Comparison of ENCODE assay signal across 32 cellular contexts in genomic region chr9:116243708-116244107, GRCh38.
"Had no signal": no experiment of that assay in that cellular context is flagged by ENCODE, and none has a peak within 500 bp of the region (broad histone marks: within the 10 kb centered on the region; RNA-seq: fewer than 3 reads in every experiment).

No MANE protein-coding gene starts in this region.

- H3K4me1 ChIP-seq: adrenal gland, ascending aorta, colonic mucosa, esophagus squamous epithelium, gastrocnemius medialis, heart left ventricle had no signal

- FAIRE-seq: bronchial epithelial cell, endometrium, endothelial cell of umbilical vein had no signal

- H3K27me3 Mint-ChIP-seq: activated CD8-positive, alpha-beta memory T cell treated with anti-CD3 and anti-CD28 coated beads, Interleukin-2, amount 10 ng/mL, durations not matched to agents 7 days and 5 days; activated naive CD4-positive, alpha-beta T cell treated with anti-CD3 and anti-CD28 coated beads, Interleukin-2, amount 50 U/mL, for 24 hours; activated naive CD8-positive, alpha-beta T cell treated with anti-CD3 and anti-CD28 coated beads for 36 hours; activated naive CD8-positive, alpha-beta T cell treated with anti-CD3 and anti-CD28 coated beads, Interleukin-2, amount 50 U/mL, for 24 hours; central memory CD8-positive, alpha-beta T cell had no signal

- H3K9me3 Mint-ChIP-seq: activated B cell treated with CpG ODN at 0.5 μM for 24 hours; activated CD4-positive, alpha-beta memory T cell treated with anti-CD3 and anti-CD28 coated beads for 36 hours; activated naive CD4-positive, alpha-beta T cell treated with anti-CD3 and anti-CD28 coated beads for 36 hours; activated naive CD8-positive, alpha-beta T cell treated with anti-CD3 and anti-CD28 coated beads, Interleukin-2, amount 50 U/mL, for 24 hours; activated T-helper 17 cell treated with anti-CD3 and anti-CD28 coated beads, Interleukin-2, amount 50 U/mL, for 72 hours had no signal

- H3K4me1 Mint-ChIP-seq: activated B cell treated with CpG ODN at 0.5 μM for 24 hours; activated CD8-positive, alpha-beta memory T cell treated with anti-CD3 and anti-CD28 coated beads, Interleukin-2, amount 10 ng/mL, durations not matched to agents 7 days and 5 days; activated naive CD4-positive, alpha-beta T cell treated with anti-CD3 and anti-CD28 coated beads, Interleukin-2, amount 50 U/mL, for 24 hours; activated naive CD8-positive, alpha-beta T cell treated with anti-CD3 and anti-CD28 coated beads for 36 hours; activated naive CD8-positive, alpha-beta T cell treated with anti-CD3 and anti-CD28 coated beads, Interleukin-2, amount 50 U/mL, for 24 hours; activated T-helper 17 cell treated with anti-CD3 and anti-CD28 coated beads, Interleukin-2, amount 50 U/mL, for 72 hours; central memory CD8-positive, alpha-beta T cell had no signal

- H3K4me3 Mint-ChIP-seq: activated B cell treated with CpG ODN at 0.5 μM for 24 hours; activated CD4-positive, alpha-beta memory T cell treated with anti-CD3 and anti-CD28 coated beads for 36 hours; activated CD8-positive, alpha-beta memory T cell treated with anti-CD3 and anti-CD28 coated beads, Interleukin-2, amount 10 ng/mL, durations not matched to agents 7 days and 5 days; activated CD8-positive, alpha-beta T cell treated with anti-CD3 and anti-CD28 coated beads, Interleukin-2, amount 10 ng/mL, durations not matched to agents 7 days and 5 days; activated naive CD4-positive, alpha-beta T cell treated with anti-CD3 and anti-CD28 coated beads for 36 hours; activated naive CD4-positive, alpha-beta T cell treated with anti-CD3 and anti-CD28 coated beads, Interleukin-2, amount 50 U/mL, for 24 hours; activated naive CD8-positive, alpha-beta T cell treated with anti-CD3 and anti-CD28 coated beads for 36 hours; activated naive CD8-positive, alpha-beta T cell treated with anti-CD3 and anti-CD28 coated beads, Interleukin-2, amount 50 U/mL, for 24 hours; activated T-helper 17 cell treated with anti-CD3 and anti-CD28 coated beads, Interleukin-2, amount 50 U/mL, for 72 hours; central memory CD8-positive, alpha-beta T cell had no signal

- H3K36me3 Mint-ChIP-seq: activated CD4-positive, alpha-beta memory T cell treated with anti-CD3 and anti-CD28 coated beads for 36 hours; activated CD8-positive, alpha-beta memory T cell treated with anti-CD3 and anti-CD28 coated beads, Interleukin-2, amount 10 ng/mL, durations not matched to agents 7 days and 5 days; activated naive CD4-positive, alpha-beta T cell treated with anti-CD3 and anti-CD28 coated beads, Interleukin-2, amount 50 U/mL, for 24 hours; activated naive CD8-positive, alpha-beta T cell treated with anti-CD3 and anti-CD28 coated beads for 36 hours had no signal

- H3K27ac ChIP-seq: adrenal gland, ascending aorta, brain microvascular endothelial cell, colonic mucosa, epithelial cell of prostate, esophagus squamous epithelium, gastrocnemius medialis, heart left ventricle, VCaP had no signal

- DNase-seq: activated B cell treated with CpG ODN at 0.5 μM for 24 hours; activated CD4-positive, alpha-beta memory T cell treated with anti-CD3 and anti-CD28 coated beads for 36 hours; activated CD4-positive, alpha-beta T cell treated with anti-CD3 and anti-CD28 coated beads for 48 hours; activated CD4-positive, alpha-beta T cell treated with anti-CD3 and anti-CD28 coated beads, Interleukin-2, amount 50 U/mL, for 1 hour; activated CD8-positive, alpha-beta memory T cell treated with anti-CD3 and anti-CD28 coated beads, Interleukin-2, amount 10 ng/mL, durations not matched to agents 7 days and 5 days; activated CD8-positive, alpha-beta memory T cell treated with anti-CD3 and anti-CD28 coated beads, Interleukin-2, amount 50 U/mL, for 4 hours; activated CD8-positive, alpha-beta T cell treated with anti-CD3 and anti-CD28 coated beads, Interleukin-2, amount 10 ng/mL, durations not matched to agents 7 days and 5 days; activated effector memory CD4-positive, alpha-beta T cell treated with Interleukin-2 at 50 U/mL for 16 hours; activated naive CD4-positive, alpha-beta T cell treated with anti-CD3 and anti-CD28 coated beads for 36 hours; activated naive CD8-positive, alpha-beta T cell treated with anti-CD3 and anti-CD28 coated beads for 36 hours; activated naive CD8-positive, alpha-beta T cell treated with anti-CD3 and anti-CD28 coated beads, Interleukin-2, amount 50 U/mL, for 24 hours; activated T-cell treated with anti-CD3 and anti-CD28 coated beads, Interleukin-2, amount 50 U/mL, for 1 hour; adrenal gland; brain microvascular endothelial cell; colonic mucosa; effector CD8-positive, alpha-beta T cell; esophagus squamous epithelium; foreskin fibroblast; gastrocnemius medialis; glutamatergic neuron; heart left ventricle; T-helper 2 cell had no signal

- ATAC-seq: activated CD4-positive, CD25-positive, alpha-beta regulatory T cell treated with anti-CD3 and anti-CD28 coated beads, Interleukin-2, amount 50 U/mL, for 24 hours; activated CD8-positive, alpha-beta memory T cell treated with anti-CD3 and anti-CD28 coated beads, Interleukin-2, amount 10 ng/mL, durations not matched to agents 7 days and 5 days; activated CD8-positive, alpha-beta T cell treated with anti-CD3 and anti-CD28 coated beads, Interleukin-2, amount 10 ng/mL, durations not matched to agents 7 days and 5 days; activated naive CD8-positive, alpha-beta T cell treated with anti-CD3 and anti-CD28 coated beads, Interleukin-2, amount 50 U/mL, for 24 hours; activated T-helper 17 cell treated with anti-CD3 and anti-CD28 coated beads, Interleukin-2, amount 50 U/mL, for 72 hours; gastrocnemius medialis; heart left ventricle had no signal

- H3K27ac Mint-ChIP-seq: activated B cell treated with CpG ODN at 0.5 μM for 24 hours; activated CD4-positive, alpha-beta memory T cell treated with anti-CD3 and anti-CD28 coated beads for 36 hours; activated CD8-positive, alpha-beta memory T cell treated with anti-CD3 and anti-CD28 coated beads, Interleukin-2, amount 10 ng/mL, durations not matched to agents 7 days and 5 days; activated CD8-positive, alpha-beta T cell treated with anti-CD3 and anti-CD28 coated beads, Interleukin-2, amount 10 ng/mL, durations not matched to agents 7 days and 5 days; activated naive CD4-positive, alpha-beta T cell treated with anti-CD3 and anti-CD28 coated beads for 36 hours; activated naive CD4-positive, alpha-beta T cell treated with anti-CD3 and anti-CD28 coated beads, Interleukin-2, amount 50 U/mL, for 24 hours; activated naive CD8-positive, alpha-beta T cell treated with anti-CD3 and anti-CD28 coated beads for 36 hours; activated naive CD8-positive, alpha-beta T cell treated with anti-CD3 and anti-CD28 coated beads, Interleukin-2, amount 50 U/mL, for 24 hours; activated T-helper 17 cell treated with anti-CD3 and anti-CD28 coated beads, Interleukin-2, amount 50 U/mL, for 72 hours had no signal

- H3K27me3 ChIP-seq: adrenal gland, ascending aorta, brain microvascular endothelial cell, colonic mucosa, esophagus squamous epithelium, gastrocnemius medialis, heart left ventricle had no signal
